12 cellular contexts compared by ENCODE assay signal in the genomic region with DNA sequence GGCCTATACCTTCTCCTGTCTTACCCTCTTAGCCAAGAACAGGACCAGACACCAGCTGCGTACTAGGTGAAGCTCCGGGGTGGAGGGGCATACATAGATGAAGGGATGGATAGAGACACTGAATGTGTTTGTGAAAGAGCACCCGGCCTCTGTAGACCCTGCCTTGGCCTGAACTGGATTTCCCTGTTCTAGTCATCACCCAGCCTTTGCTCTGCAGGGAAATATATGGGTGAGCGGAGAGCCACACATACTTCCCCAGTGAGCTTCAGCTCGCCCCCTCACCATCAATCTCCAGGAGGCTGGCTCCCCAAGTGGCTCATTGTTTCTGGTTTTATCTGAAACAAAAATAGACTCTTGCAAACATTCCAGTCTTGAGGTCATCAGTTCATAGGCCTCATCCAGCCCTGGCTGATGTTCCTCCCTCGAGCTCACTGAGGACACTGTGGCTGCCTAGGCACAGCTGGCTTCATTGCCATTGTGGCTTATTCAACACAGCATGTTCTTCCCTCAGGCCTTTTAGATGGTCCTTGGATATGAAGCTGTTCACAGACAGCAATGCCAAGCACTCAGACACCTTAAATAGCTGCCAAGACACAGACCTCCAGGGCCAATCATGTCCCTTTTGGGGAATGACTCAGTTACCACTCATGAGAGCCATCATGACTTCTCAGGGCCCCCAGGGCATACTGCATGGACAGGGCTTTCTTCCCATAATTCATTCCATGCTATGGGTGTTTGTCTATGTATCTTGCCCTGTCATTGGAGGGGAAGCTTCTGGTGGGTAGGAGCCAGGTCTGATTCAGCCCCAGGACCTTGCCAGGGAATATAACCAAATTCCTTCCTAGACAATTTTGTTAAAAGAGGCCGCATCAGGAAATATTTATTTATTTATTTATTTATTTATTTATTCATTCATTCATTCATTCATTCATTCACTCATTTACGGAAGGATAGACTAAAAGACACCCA.
DNase-seq lines count a peak whose midpoint lies in the region; ATAC-seq and TF ChIP-seq lines count a peak whose summit lies in the region.
"Had no signal": no experiment of that assay in that cellular context is flagged by ENCODE, and none has a peak within 500 bp of the region (broad histone marks: within the 10 kb centered on the region; RNA-seq: fewer than 3 reads in every experiment).

No MANE protein-coding gene starts in this region.

- WGBS in endodermal cell (ENCODE audit: insufficient coverage in 1 of 2, insufficient read length in 1 of 2), 2 experiments: 88 to 90% methylated on average over 5 to 7 of the region's 8 CpGs

- intact Hi-C loops in Panc1 (cut with micrococcal nuclease; ENCODE audit: unreplicated experiment): no loop called here

- ATAC-seq in Panc1 (peak; percentile 77), left lobe of liver (no peak)
- ATAC-seq: CD8-positive, alpha-beta T cell; stimulated activated naive CD8-positive, alpha-beta T cell treated with anti-CD3 and anti-CD28 coated beads, Interleukin-15, amount 100 ng/mL, for 72 hours had no signal

- H3K4me3 ChIP-seq in Panc1 (ENCODE audit: low read depth in 2 of 2, low read length in 2 of 2): no peak overlapping the region
- H3K4me3 ChIP-seq in endodermal cell (ENCODE audit: low read length): no peak overlapping the region

- BruUV-seq in Panc1 (replicated peaks; lab: Mats Ljungman, UMichigan): no TSS peak

- H3K9me3 ChIP-seq in Panc1 (ENCODE audit: control insufficient read depth, insufficient read depth, low read depth, low read length) (no peaks in the 10 kb centered on the region), endodermal cell (ENCODE audit: control insufficient read depth, low read length) (no peaks in the 10 kb centered on the region)

- POLR2A ChIA-PET in Panc1 (lab: Charles Lee): no interaction called here

- H3K9me3 Mint-ChIP-seq in endodermal cell: no peaks in the 10 kb centered on the region
- H3K9me3 Mint-ChIP-seq: CD8-positive, alpha-beta T cell; stimulated activated naive CD8-positive, alpha-beta T cell treated with anti-CD3 and anti-CD28 coated beads, Interleukin-15, amount 100 ng/mL, for 72 hours had no signal

- DNase-seq in EH (ENCODE audit: low read depth): peak; percentile 100
- no peak for DNase-seq in Panc1 (ENCODE audit: low read depth, low spot score)
- DNase-seq in epithelial cell of prostate (ENCODE audit: low read depth, low spot score): peak; percentile 87
- DNase-seq in myocyte (ENCODE audit: low read depth): peak; percentile 82
- DNase-seq in activated CD4-positive, alpha-beta T cell treated with anti-CD3 and anti-CD28 coated beads for 4 hours: no peak
- no peak for DNase-seq in left lobe of liver (ENCODE audit: low spot score)
- DNase-seq in endodermal cell: no peak
- no peak for DNase-seq in GM20000 (ENCODE audit: low spot score)
- DNase-seq: CD8-positive, alpha-beta T cell; effector CD8-positive, alpha-beta T cell; NCI-H1694 treated with DMSO at 0.1 percent for 48 hours; stimulated activated naive CD8-positive, alpha-beta T cell treated with anti-CD3 and anti-CD28 coated beads, Interleukin-15, amount 100 ng/mL, for 72 hours had no signal

- H3K9ac ChIP-seq in endodermal cell (ENCODE audit: extremely low read depth, low read length, poor library complexity, severe bottlenecking): no peak overlapping the region

- no peak overlapping the region for H3K27ac Mint-ChIP-seq in endodermal cell
- H3K27ac Mint-ChIP-seq: CD8-positive, alpha-beta T cell; stimulated activated naive CD8-positive, alpha-beta T cell treated with anti-CD3 and anti-CD28 coated beads, Interleukin-15, amount 100 ng/mL, for 72 hours had no signal

- H3K27ac ChIP-seq in Panc1 (ENCODE audit: low read length) (no peak overlapping the region), epithelial cell of prostate (no peak overlapping the region), endodermal cell (ENCODE audit: low read depth, low read length) (no peak overlapping the region)

- H3K4me1 Mint-ChIP-seq in endodermal cell: no peaks in the 10 kb centered on the region
- H3K4me1 Mint-ChIP-seq: stimulated activated naive CD8-positive, alpha-beta T cell treated with anti-CD3 and anti-CD28 coated beads, Interleukin-15, amount 100 ng/mL, for 72 hours had no signal

- CTCF ChIA-PET in Panc1 (lab: Charles Lee): no interaction called here

- in situ Hi-C loops in Panc1 (cut with HindIII; ENCODE audit: low pct_unique_long_range_greater_than_20kb, low sequenced_read_pairs): no loop called here

- TF ChIP-seq CTCF in Panc1 (IDR thresholded peaks at IDR 0.05) (no peak), endodermal cell (conservative IDR thresholded peaks at IDR 0.05) (no peak), GM20000 (IDR thresholded peaks at IDR 0.05; ENCODE audit: extremely low read depth, missing control alignments) (no peak)

- H3K4me1 ChIP-seq in Panc1 (ENCODE audit: control insufficient read depth, insufficient read depth, low read length) (no peaks in the 10 kb centered on the region), endodermal cell (ENCODE audit: control insufficient read depth, insufficient read depth, low read length) (no peaks in the 10 kb centered on the region)

- H3K27me3 ChIP-seq in Panc1 (ENCODE audit: control insufficient read depth, insufficient read depth, low read length) (no peaks in the 10 kb centered on the region), endodermal cell (ENCODE audit: control insufficient read depth, insufficient read depth, low read length, poor library complexity, severe bottlenecking) (peaks cover 5% of the 10 kb centered on the region)

- no peaks in the 10 kb centered on the region for H3K27me3 Mint-ChIP-seq in endodermal cell (ENCODE audit: insufficient read depth)

- H3K36me3 ChIP-seq in Panc1 (ENCODE audit: control insufficient read depth, insufficient read depth, low read length) (no peaks in the 10 kb centered on the region), endodermal cell (ENCODE audit: control insufficient read depth, insufficient read depth, low read length) (no peaks in the 10 kb centered on the region)

- no peaks in the 10 kb centered on the region for H3K36me3 Mint-ChIP-seq in endodermal cell (ENCODE audit: low read depth)
- H3K36me3 Mint-ChIP-seq: CD8-positive, alpha-beta T cell had no signal

- no peak overlapping the region for H3K4me3 Mint-ChIP-seq in endodermal cell
- H3K4me3 Mint-ChIP-seq: CD8-positive, alpha-beta T cell; stimulated activated naive CD8-positive, alpha-beta T cell treated with anti-CD3 and anti-CD28 coated beads, Interleukin-15, amount 100 ng/mL, for 72 hours had no signal

Comparison
In these comparisons a context has a peak if more than half of its experiments do, and no peak if none do; other contexts are left out.
1. DNase-seq: peak in EH (single experiment), epithelial cell of prostate (single experiment) and myocyte (single experiment); none in Panc1 (single experiment), activated CD4-positive, alpha-beta T cell treated with anti-CD3 and anti-CD28 coated beads for 4 hours (0 of 2), left lobe of liver (single experiment), endodermal cell (single experiment) and GM20000 (single experiment).